Comparison of ENCODE assay signal across 13 cellular contexts in genomic region chr6:109469591-109470189, GRCh38. TPM values are rescaled to one million over a fixed set of nuclear protein-coding genes. Genes with fewer than 3 reads are reported as not detected.
DNase-seq lines count a peak whose midpoint lies in the region; ATAC-seq lines count a peak whose summit lies in the region.
"Had no signal": no experiment of that assay in that cellular context is flagged by ENCODE, and none has a peak within 500 bp of the region (broad histone marks: within the 10 kb centered on the region; RNA-seq: fewer than 3 reads in every experiment).

No MANE protein-coding gene starts in this region.

- DNase-seq in activated T-cell treated with anti-CD3 and anti-CD28 coated beads, Interleukin-2, amount 50 U/mL, for 72 hours, result no peak
- DNase-seq in activated T-cell treated with anti-CD3 and anti-CD28 coated beads for 4 hours (no peak), T-helper 17 cell (no peak), memory B cell (ENCODE audit: low spot score in 2 of 2) (no peak), GM19238 (ENCODE audit: insufficient read length, low spot score) (no peak)
- DNase-seq in CD4-positive, alpha-beta memory T cell, result no peak
- DNase-seq: Caco-2, H7, IMR-90, NCI-H1930, NCI-H2171, NCI-H774 had no signal

- peaks cover 70% of the 10 kb centered on the region for H3K36me3 ChIP-seq in CD4-positive, alpha-beta memory T cell (ENCODE audit: insufficient read depth, low read length)

- H3K27ac Mint-ChIP-seq in activated T-cell treated with anti-CD3 and anti-CD28 coated beads, Interleukin-2, amount 50 U/mL, for 72 hours, result peak overlapping the region; percentile 39
- H3K27ac Mint-ChIP-seq in CD4-positive, alpha-beta memory T cell, result peak overlapping the region; percentile 12 to 79 (median 49)
- H3K27ac Mint-ChIP-seq in T-helper 17 cell, result peak overlapping the region; percentile 67
- H3K27ac Mint-ChIP-seq in memory B cell, result peak overlapping the region; percentile 77

- H3K4me3 ChIP-seq in CD4-positive, alpha-beta memory T cell (ENCODE audit: low read length in 2 of 2), result no peak overlapping the region

- CTCF ChIA-PET in CD4-positive, alpha-beta memory T cell (lab: Charles Lee; ENCODE audit: partially characterized antibody), result interaction anchor here (1.3 to 1.5 kb wide), 3 partner anchors 10 to 282 kb away, joined by 4 read pairs; partner anchors contain the start of gene ZBTB24

- H3K4me1 Mint-ChIP-seq in activated T-cell treated with anti-CD3 and anti-CD28 coated beads, Interleukin-2, amount 50 U/mL, for 72 hours (ENCODE audit: low read depth), result peaks cover 75% of the 10 kb centered on the region
- H3K4me1 Mint-ChIP-seq in CD4-positive, alpha-beta memory T cell, result peaks cover 43 to 70% (median 50%) of the 10 kb centered on the region in 4 donors
- H3K4me1 Mint-ChIP-seq in T-helper 17 cell, result peaks cover 45% of the 10 kb centered on the region
- H3K4me1 Mint-ChIP-seq in memory B cell, result peaks cover 42% of the 10 kb centered on the region

- POLR2A ChIA-PET in CD4-positive, alpha-beta memory T cell (lab: Charles Lee; ENCODE audit: partially characterized antibody), result interaction anchor here (0.7 to 3.4 kb wide), 6 partner anchors 11 to 28 kb away, joined by 3 to 20 read pairs (median 4); partner anchors contain the start of gene MICAL1

- no peaks in the 10 kb centered on the region for H3K9me3 Mint-ChIP-seq in activated T-cell treated with anti-CD3 and anti-CD28 coated beads, Interleukin-2, amount 50 U/mL, for 72 hours
- no peaks in the 10 kb centered on the region for H3K9me3 Mint-ChIP-seq in CD4-positive, alpha-beta memory T cell
- no peaks in the 10 kb centered on the region for H3K9me3 Mint-ChIP-seq in memory B cell

- no peak overlapping the region for H3K27ac ChIP-seq in CD4-positive, alpha-beta memory T cell (ENCODE audit: low read depth, low read length)

- ATAC-seq in activated T-cell treated with anti-CD3 and anti-CD28 coated beads, Interleukin-2, amount 50 U/mL, for 72 hours (replicated peaks in 1 of 2), result no peak
- ATAC-seq in T-helper 17 cell (no peak), memory B cell (ENCODE audit: low read depth) (no peak), GM19351 (IDR thresholded peaks at IDR 0.05; ENCODE audit: unreplicated experiment) (no peak)

- H3K9me3 ChIP-seq in CD4-positive, alpha-beta memory T cell (ENCODE audit: control insufficient read depth in 1 of 2, low read length in 2 of 2), result no peaks in the 10 kb centered on the region
- no peaks in the 10 kb centered on the region for H3K9me3 ChIP-seq in T-helper 17 cell (ENCODE audit: control insufficient read depth, low read length, poor library complexity, severe bottlenecking)
- H3K9me3 ChIP-seq: Caco-2 had no signal

- H3K36me3 Mint-ChIP-seq in activated T-cell treated with anti-CD3 and anti-CD28 coated beads, Interleukin-2, amount 50 U/mL, for 72 hours (ENCODE audit: insufficient read depth in 2 of 2), result peaks cover 27 to 65% of the 10 kb centered on the region in 2 donors
- peaks cover 65 to 89% of the 10 kb centered on the region in 2 donors for H3K36me3 Mint-ChIP-seq in CD4-positive, alpha-beta memory T cell
- H3K36me3 Mint-ChIP-seq in T-helper 17 cell (ENCODE audit: low read depth) (peaks cover 24% of the 10 kb centered on the region), memory B cell (peaks cover 53% of the 10 kb centered on the region)

- H3K27me3 ChIP-seq in CD4-positive, alpha-beta memory T cell (ENCODE audit: insufficient read depth, low read length), result no peaks in the 10 kb centered on the region

- H3K4me3 Mint-ChIP-seq in activated T-cell treated with anti-CD3 and anti-CD28 coated beads, Interleukin-2, amount 50 U/mL, for 72 hours, result no peak overlapping the region
- H3K4me3 Mint-ChIP-seq in CD4-positive, alpha-beta memory T cell, result no peak overlapping the region
- H3K4me3 Mint-ChIP-seq in T-helper 17 cell (no peak overlapping the region), memory B cell (no peak overlapping the region)

- peaks cover 17% of the 10 kb centered on the region for H3K4me1 ChIP-seq in CD4-positive, alpha-beta memory T cell (ENCODE audit: insufficient read depth, low read length)
- H3K4me1 ChIP-seq: Caco-2 had no signal

- intact Hi-C loops in CD4-positive, alpha-beta memory T cell (cut with micrococcal nuclease), result loop anchor here (2.0 kb wide), 1 partner anchor 13 kb away; the partner anchor contains the start of gene ZBTB24

- no peaks in the 10 kb centered on the region for H3K27me3 Mint-ChIP-seq in activated T-cell treated with anti-CD3 and anti-CD28 coated beads, Interleukin-2, amount 50 U/mL, for 72 hours (ENCODE audit: low read depth)
- no peaks in the 10 kb centered on the region for H3K27me3 Mint-ChIP-seq in CD4-positive, alpha-beta memory T cell
- H3K27me3 Mint-ChIP-seq in T-helper 17 cell (no peaks in the 10 kb centered on the region), memory B cell (no peaks in the 10 kb centered on the region)

RNA-seq across cellular contexts. Expression of gene ZBTB24, which starts 13.3 kb away (rescaled TPM):
- 10 to 100 TPM; 14.2 to 15.9 TPM for total RNA-seq in activated T-cell treated with anti-CD3 and anti-CD28 coated beads, Interleukin-2, amount 50 U/mL, for 72 hours
- 10 to 100 TPM; 27.2 to 28.4 TPM for total RNA-seq in CD4-positive, alpha-beta memory T cell
- 10 to 100 TPM in 1 of 2 donors, 1 to 10 TPM in 1; 8.5 to 11.5 TPM for polyA plus RNA-seq in CD4-positive, alpha-beta memory T cell
- total RNA-seq in T-helper 17 cell, result 10 to 100 TPM; 14.3 to 15.3 TPM

RNA-seq across cellular contexts. Expression of gene MICAL1, which starts 14.1 kb away (rescaled TPM):
- 10 to 100 TPM; 70.4 to 76.7 TPM for total RNA-seq in activated T-cell treated with anti-CD3 and anti-CD28 coated beads, Interleukin-2, amount 50 U/mL, for 72 hours
- total RNA-seq in CD4-positive, alpha-beta memory T cell, result 10 to 100 TPM; 76.5 to 79.3 TPM
- 10 to 100 TPM in 1 of 2 donors, 1 to 10 TPM in 1; 9.0 to 23.5 TPM for polyA plus RNA-seq in CD4-positive, alpha-beta memory T cell
- total RNA-seq in T-helper 17 cell, result 100 to 1,000 TPM; 136 TPM

RNA-seq across cellular contexts. Expression of gene SMPD2, which starts 29.2 kb away (rescaled TPM):
- total RNA-seq in activated T-cell treated with anti-CD3 and anti-CD28 coated beads, Interleukin-2, amount 50 U/mL, for 72 hours, result 1 to 10 TPM; 6.7 to 8.8 TPM
- 10 to 100 TPM; 21.7 to 23.6 TPM for total RNA-seq in CD4-positive, alpha-beta memory T cell
- polyA plus RNA-seq in CD4-positive, alpha-beta memory T cell, result 10 to 100 TPM in 1 of 2 donors, 1 to 10 TPM in 1; 8.2 to 15.8 TPM
- 10 to 100 TPM; 22.9 to 49.5 TPM for total RNA-seq in T-helper 17 cell

RNA-seq across cellular contexts. Expression of gene PPIL6, which starts 29.3 kb away (rescaled TPM):
- total RNA-seq in activated T-cell treated with anti-CD3 and anti-CD28 coated beads, Interleukin-2, amount 50 U/mL, for 72 hours, result under 1 TPM; 0.17 to 0.56 TPM
- total RNA-seq in CD4-positive, alpha-beta memory T cell, result under 1 TPM; 0.39 to 0.52 TPM
- under 1 TPM; 0.33 to 0.35 TPM for polyA plus RNA-seq in CD4-positive, alpha-beta memory T cell
- total RNA-seq in T-helper 17 cell, result 1 to 10 TPM in 1 of 2 donors, under 1 TPM in 1; 0.83 to 1.6 TPM
- total RNA-seq: Caco-2 had no signal
